13 cellular contexts compared by ENCODE assay signal in genomic region chr1:74586253-74586897, GRCh38.
DNase-seq lines count a peak whose midpoint lies in the region; ATAC-seq and TF ChIP-seq lines count a peak whose summit lies in the region.
"Had no signal": no experiment of that assay in that cellular context is flagged by ENCODE, and none has a peak within 500 bp of the region (broad histone marks: within the 10 kb centered on the region; RNA-seq: fewer than 3 reads in every experiment).

No MANE protein-coding gene starts in this region.

- H3K79me2 ChIP-seq in ACC112 (ENCODE audit: control insufficient read depth, insufficient read depth, low read length, unreplicated experiment) = no peaks in the 10 kb centered on the region

- no TSS peak for BruUV-seq in Panc1 (replicated peaks; lab: Mats Ljungman, UMichigan)

- H3K9me3 ChIP-seq in Panc1 (ENCODE audit: control insufficient read depth, insufficient read depth, low read depth, low read length) = peaks cover 3% of the 10 kb centered on the region; the same call in 1 of the 2 replicates
- H3K9me3 ChIP-seq in effector memory CD4-positive, alpha-beta T cell (ENCODE audit: control insufficient read depth, low read length) = no peaks in the 10 kb centered on the region
- H3K9me3 ChIP-seq: gastroesophageal sphincter had no signal

- H3K4me3 ChIP-seq in ACC112 (ENCODE audit: low read depth, low read length) (peak overlapping the region; percentile 62), Panc1 (ENCODE audit: low read depth in 2 of 2, low read length in 2 of 2) (peak overlapping the region; percentile 4 to 14; a peak in 2 of 4 replicates), fibroblast of villous mesenchyme (ENCODE audit: low read depth, low read length) (peak overlapping the region; percentile 26)
- H3K4me3 ChIP-seq in effector memory CD4-positive, alpha-beta T cell (ENCODE audit: insufficient read depth, low read depth, low read length, poor library complexity, severe bottlenecking) = no peak overlapping the region
- H3K4me3 ChIP-seq: gastroesophageal sphincter had no signal

- CTCF ChIA-PET in Panc1 (lab: Charles Lee) = no interaction called here

- H3K4me1 ChIP-seq in ACC112 (ENCODE audit: control insufficient read depth, insufficient read depth, low read length, unreplicated experiment) = no peaks in the 10 kb centered on the region
- H3K4me1 ChIP-seq in Panc1 (ENCODE audit: control insufficient read depth, insufficient read depth, low read length) = no peaks in the 10 kb centered on the region
- no peaks in the 10 kb centered on the region for H3K4me1 ChIP-seq in effector memory CD4-positive, alpha-beta T cell (ENCODE audit: control insufficient read depth, insufficient read depth, low read length, poor library complexity, severe bottlenecking)
- H3K4me1 ChIP-seq: gastroesophageal sphincter had no signal

- no peaks in the 10 kb centered on the region for H3K36me3 ChIP-seq in ACC112 (ENCODE audit: insufficient read depth, low read length)
- no peaks in the 10 kb centered on the region for H3K36me3 ChIP-seq in Panc1 (ENCODE audit: control insufficient read depth, insufficient read depth, low read length)
- no peaks in the 10 kb centered on the region for H3K36me3 ChIP-seq in effector memory CD4-positive, alpha-beta T cell (ENCODE audit: control insufficient read depth, insufficient read depth, low read length)
- H3K36me3 ChIP-seq: gastroesophageal sphincter had no signal

- no peak for TF ChIP-seq CTCF in Panc1 (IDR thresholded peaks at IDR 0.05)
- no peak for TF ChIP-seq CTCF in fibroblast of villous mesenchyme (IDR thresholded peaks at IDR 0.05; ENCODE audit: insufficient read depth, low read depth, low read length)

- ATAC-seq in GM18517 (IDR thresholded peaks at IDR 0.05; ENCODE audit: unreplicated experiment) (peak; percentile 66), Panc1 (no peak), HG03439 (IDR thresholded peaks at IDR 0.05; ENCODE audit: unreplicated experiment) (no peak)
- ATAC-seq: gastroesophageal sphincter had no signal

- in situ Hi-C loops in Panc1 (cut with HindIII; ENCODE audit: low pct_unique_long_range_greater_than_20kb, low sequenced_read_pairs) = no loop called here

- H3K27me3 ChIP-seq in ACC112 (ENCODE audit: insufficient read depth, low read length) (no peaks in the 10 kb centered on the region), Panc1 (ENCODE audit: control insufficient read depth, insufficient read depth, low read length) (no peaks in the 10 kb centered on the region)
- no peaks in the 10 kb centered on the region for H3K27me3 ChIP-seq in effector memory CD4-positive, alpha-beta T cell (replicated peaks; ENCODE audit: control insufficient read depth, insufficient read depth, low read length, poor library complexity, severe bottlenecking)
- H3K27me3 ChIP-seq: gastroesophageal sphincter had no signal

- peak overlapping the region; percentile 92 for H2AFZ ChIP-seq in ACC112 (ENCODE audit: low read length, unreplicated experiment)

- no peak for DNase-seq in Panc1 (ENCODE audit: low read depth, low spot score)
- DNase-seq in fibroblast of villous mesenchyme (ENCODE audit: low read depth) = no peak
- DNase-seq in effector memory CD4-positive, alpha-beta T cell = no peak
- no peak for DNase-seq in activated CD4-positive, alpha-beta T cell treated with anti-CD3 and anti-CD28 coated beads for 4 hours
- no peak for DNase-seq in NCI-H1105 (lab: John Stamatoyannopoulos, UW)
- DNase-seq: NCI-H1092 treated with DMSO at 0.1 percent for 48 hours; NCI-H526; SIG-M5; stimulated activated CD8-positive, alpha-beta memory T cell treated with anti-CD3 and anti-CD28 coated beads, Interleukin-4, amount 100 ng/mL, for 48 hours had no signal

- POLR2A ChIA-PET in Panc1 (lab: Charles Lee) = no interaction called here

- H3K27ac ChIP-seq in ACC112 (ENCODE audit: low read depth, low read length) (no peak overlapping the region), Panc1 (ENCODE audit: low read length) (no peak overlapping the region)
- no peak overlapping the region for H3K27ac ChIP-seq in effector memory CD4-positive, alpha-beta T cell (ENCODE audit: insufficient read depth, low read length, poor library complexity, severe bottlenecking)
- H3K27ac ChIP-seq: gastroesophageal sphincter had no signal

- intact Hi-C loops in Panc1 (cut with micrococcal nuclease; ENCODE audit: unreplicated experiment) = no loop called here
